ENCODE assay signal across 1 cellular context in the genomic region with DNA sequence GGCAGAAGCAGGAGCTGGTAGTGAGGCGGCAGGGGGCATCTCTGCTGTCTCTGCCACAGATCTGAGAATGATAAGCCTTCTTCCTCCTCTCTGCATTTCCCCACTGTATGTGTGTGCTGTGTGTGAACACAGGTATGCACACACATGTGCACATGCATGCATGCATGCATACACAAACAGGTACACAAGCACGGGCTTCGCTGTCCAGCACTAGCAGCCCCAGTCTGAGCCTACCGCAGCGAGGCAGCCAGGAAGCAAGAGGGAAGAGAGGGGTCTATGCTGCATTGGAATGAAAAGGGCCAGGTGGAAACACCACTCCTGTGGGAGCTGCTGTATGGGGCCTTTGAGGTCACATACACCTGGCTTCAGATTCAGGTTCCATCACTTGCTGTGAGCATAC.
TF ChIP-seq lines count a peak whose summit lies in the region.

No MANE protein-coding gene starts in this region.

TF ChIP-seq in HEK293, 187 proteins besides CTCF, POLR2A, EP300 and RAD21 (continued from another document):
- TF ChIP-seq, protein P1, sequence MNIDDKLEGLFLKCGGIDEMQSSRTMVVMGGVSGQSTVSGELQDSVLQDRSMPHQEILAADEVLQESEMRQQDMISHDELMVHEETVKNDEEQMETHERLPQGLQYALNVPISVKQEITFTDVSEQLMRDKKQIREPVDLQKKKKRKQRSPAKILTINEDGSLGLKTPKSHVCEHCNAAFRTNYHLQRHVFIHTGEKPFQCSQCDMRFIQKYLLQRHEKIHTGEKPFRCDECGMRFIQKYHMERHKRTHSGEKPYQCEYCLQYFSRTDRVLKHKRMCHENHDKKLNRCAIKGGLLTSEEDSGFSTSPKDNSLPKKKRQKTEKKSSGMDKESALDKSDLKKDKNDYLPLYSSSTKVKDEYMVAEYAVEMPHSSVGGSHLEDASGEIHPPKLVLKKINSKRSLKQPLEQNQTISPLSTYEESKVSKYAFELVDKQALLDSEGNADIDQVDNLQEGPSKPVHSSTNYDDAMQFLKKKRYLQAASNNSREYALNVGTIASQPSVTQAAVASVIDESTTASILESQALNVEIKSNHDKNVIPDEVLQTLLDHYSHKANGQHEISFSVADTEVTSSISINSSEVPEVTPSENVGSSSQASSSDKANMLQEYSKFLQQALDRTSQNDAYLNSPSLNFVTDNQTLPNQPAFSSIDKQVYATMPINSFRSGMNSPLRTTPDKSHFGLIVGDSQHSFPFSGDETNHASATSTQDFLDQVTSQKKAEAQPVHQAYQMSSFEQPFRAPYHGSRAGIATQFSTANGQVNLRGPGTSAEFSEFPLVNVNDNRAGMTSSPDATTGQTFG (tag by site-specific recombination; IDR thresholded peaks at IDR 0.05; ENCODE audit: borderline replicate concordance): no peak
